9 cellular contexts compared by ENCODE assay signal in genomic region chr1:101051688-101052638, GRCh38. TPM values are rescaled to one million over a fixed set of nuclear protein-coding genes. Genes with fewer than 3 reads are reported as not detected.
A peak's percentile ranks its signal among the peaks of the same experiment; 100 is the strongest.
DNase-seq lines count a peak whose midpoint lies in the region; ATAC-seq and TF ChIP-seq lines count a peak whose summit lies in the region.
"Had no signal": no experiment of that assay in that cellular context is flagged by ENCODE, and none has a peak within 500 bp of the region (broad histone marks: within the 10 kb centered on the region; RNA-seq: fewer than 3 reads in every experiment).

No MANE protein-coding gene starts in this region.

- H3K36me3 Mint-ChIP-seq in naive thymus-derived CD8-positive, alpha-beta T cell: peaks cover 4 to 7% (median 6%) of the 10 kb centered on the region in 3 donors

- H3K27ac Mint-ChIP-seq in naive thymus-derived CD8-positive, alpha-beta T cell: peak overlapping the region; percentile 0 to 82 (median 55)

- peak; percentile 74 to 79 for ATAC-seq in activated CD4-positive, CD25-positive, alpha-beta regulatory T cell treated with anti-CD3 and anti-CD28 coated beads, Interleukin-2, amount 50 U/mL, for 24 hours
- ATAC-seq in GM21619 (IDR thresholded peaks at IDR 0.05; ENCODE audit: unreplicated experiment): peak; percentile 94
- ATAC-seq in HG03439 (IDR thresholded peaks at IDR 0.05; ENCODE audit: unreplicated experiment): peak; percentile 86
- peak in 1 of 2 donors; percentile 30 for ATAC-seq in naive thymus-derived CD8-positive, alpha-beta T cell
- no peak for ATAC-seq in Right ventricle myocardium superior (ENCODE audit: poor library complexity)

- no peak overlapping the region for H3K4me3 ChIP-seq in foreskin fibroblast (ENCODE audit: low read depth in 1 of 2, low read length in 2 of 2)

- H3K9me3 Mint-ChIP-seq in naive thymus-derived CD8-positive, alpha-beta T cell: no peaks in the 10 kb centered on the region

- no peaks in the 10 kb centered on the region for H3K27me3 Mint-ChIP-seq in naive thymus-derived CD8-positive, alpha-beta T cell

- intact Hi-C loops in Right ventricle myocardium superior (cut with DNase I): no loop called here

- POLR2A ChIA-PET in naive thymus-derived CD8-positive, alpha-beta T cell (lab: Charles Lee): interaction anchor here (0.6 to 1.2 kb wide), 2 partner anchors 14 to 61 kb away, joined by 3 to 4 read pairs; no protein-coding TSS in a partner anchor

- DNase-seq in activated CD4-positive, CD25-positive, alpha-beta regulatory T cell treated with anti-CD3 and anti-CD28 coated beads, Interleukin-2, amount 50 U/mL, for 72 hours: no peak
- DNase-seq in naive thymus-derived CD8-positive, alpha-beta T cell: no peak
- DNase-seq in foreskin fibroblast (no peak), NCI-H146 (lab: John Stamatoyannopoulos, UW) (no peak), Right ventricle myocardium superior (no peak)
- DNase-seq: caudate nucleus had no signal

- peaks cover 26 to 40% (median 31%) of the 10 kb centered on the region in 4 donors for H3K4me1 Mint-ChIP-seq in naive thymus-derived CD8-positive, alpha-beta T cell

- H3K4me3 Mint-ChIP-seq in naive thymus-derived CD8-positive, alpha-beta T cell: peak overlapping the region in 1 of 10 donors; percentile 20

- no peak for TF ChIP-seq CTCF in foreskin fibroblast (IDR thresholded peaks at IDR 0.05; ENCODE audit: low read depth, low read length)

RNA-seq across cellular contexts. Expression of gene DPH5, which starts 26.4 kb away (rescaled TPM):
- total RNA-seq in naive thymus-derived CD8-positive, alpha-beta T cell: 10 to 100 TPM; 60.5 to 64.7 TPM
- polyA plus RNA-seq in naive thymus-derived CD8-positive, alpha-beta T cell: 10 to 100 TPM; 41.8 to 62.4 (median 59.9) TPM
- 37.2 TPM for total RNA-seq in Right ventricle myocardium superior
